Comparison of ENCODE assay signal across 9 cellular contexts in genomic region chr11:39192671-39193070, GRCh38.
"Had no signal": no experiment of that assay in that cellular context is flagged by ENCODE, and none has a peak within 500 bp of the region (broad histone marks: within the 10 kb centered on the region; RNA-seq: fewer than 3 reads in every experiment).

No MANE protein-coding gene starts in this region.

- DNase-seq: GM23248, GOT3, H7, HFFc6, IMR-90 had no signal

- H3K4me1 ChIP-seq: HAP-1 had no signal

- H3K9me3 ChIP-seq: HAP-1 had no signal

- H3K36me3 ChIP-seq: HAP-1 had no signal

- H3K4me3 ChIP-seq: GM23248, HAP-1, K562 had no signal

- ATAC-seq: HCT116, K562 had no signal

- H3K27ac ChIP-seq: GM23248, HL-60 had no signal
